In the genomic region with DNA sequence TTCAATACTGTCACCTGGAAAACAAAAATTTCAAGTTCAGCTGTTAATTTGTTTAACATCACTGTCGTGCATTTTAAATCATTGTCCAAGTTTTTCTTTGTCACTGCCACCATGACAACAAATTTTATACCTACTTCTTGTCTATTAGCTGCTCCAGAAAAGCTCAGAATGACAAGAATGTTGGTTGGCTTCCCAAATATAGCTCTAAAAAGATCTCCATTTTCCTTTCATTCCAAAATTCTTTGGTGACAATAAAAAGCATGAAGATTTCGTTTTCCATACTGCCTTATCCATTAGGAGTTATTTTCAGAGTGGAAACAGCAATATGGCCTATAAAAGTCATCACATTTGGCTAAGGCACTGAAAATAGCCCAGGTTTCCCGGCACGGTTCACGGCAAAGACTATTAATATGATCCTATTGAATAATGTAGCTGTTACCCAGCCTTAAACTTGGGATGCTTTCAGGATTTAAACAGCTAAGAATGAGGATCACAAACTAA, we compare ENCODE assay signal across 2 cellular contexts.
A peak's percentile ranks its signal among the peaks of the same experiment; 100 is the strongest.
TF ChIP-seq lines count a peak whose summit lies in the region.

No MANE protein-coding gene starts in this region.

TF ChIP-seq in A549, 52 proteins besides CTCF, POLR2A, EP300 and RAD21:
- TF ChIP-seq CBX8 (IDR thresholded peaks at IDR 0.05), result peak; percentile 74
- peak; percentile 92 for TF ChIP-seq RNF2 (IDR thresholded peaks at IDR 0.05; ENCODE audit: borderline replicate concordance, low read depth)
- TF ChIP-seq, protein P1, sequence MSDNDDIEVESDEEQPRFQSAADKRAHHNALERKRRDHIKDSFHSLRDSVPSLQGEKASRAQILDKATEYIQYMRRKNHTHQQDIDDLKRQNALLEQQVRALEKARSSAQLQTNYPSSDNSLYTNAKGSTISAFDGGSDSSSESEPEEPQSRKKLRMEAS (IDR thresholded peaks at IDR 0.05), result no peak
- TF ChIP-seq ZFP36 (IDR thresholded peaks at IDR 0.05; ENCODE audit: borderline replicate concordance, partially characterized antibody), result peak; percentile 27
- TF ChIP-seq HOXB5 (CRISPR knock-in tag; IDR thresholded peaks at IDR 0.05), result no peak
- no peak for TF ChIP-seq HEYL (CRISPR knock-in tag; IDR thresholded peaks at IDR 0.05)

TF ChIP-seq in K562, 482 proteins besides CTCF, POLR2A, EP300 and RAD21:
- TF ChIP-seq GMEB1 (CRISPR knock-in tag; IDR thresholded peaks at IDR 0.05) (no peak), SLC30A9 (CRISPR knock-in tag; IDR thresholded peaks at IDR 0.05) (no peak), ZNF584 (CRISPR knock-in tag; IDR thresholded peaks at IDR 0.05; ENCODE audit: low read depth) (no peak), HDAC2 (IDR thresholded peaks at IDR 0.05) (no peak), NUFIP1 (IDR thresholded peaks at IDR 0.05; ENCODE audit: partially characterized antibody) (no peak), BMI1 (IDR thresholded peaks at IDR 0.05; ENCODE audit: low read length) (0 out of 2 replicates have a peak, but pooled peaks have one; percentile 46), CC2D1A (IDR thresholded peaks at IDR 0.05) (no peak), CBX8 (IDR thresholded peaks at IDR 0.05; ENCODE audit: borderline replicate concordance, extremely low read depth, low read depth, low read length, poor library complexity, severe bottlenecking) (peak; percentile 94), PHTF2 (CRISPR knock-in tag; IDR thresholded peaks at IDR 0.05) (no peak), RNF2 (IDR thresholded peaks at IDR 0.05) (peak; percentile 32; the same call in 1 of the 2 replicates)
- TF ChIP-seq, protein P2, sequence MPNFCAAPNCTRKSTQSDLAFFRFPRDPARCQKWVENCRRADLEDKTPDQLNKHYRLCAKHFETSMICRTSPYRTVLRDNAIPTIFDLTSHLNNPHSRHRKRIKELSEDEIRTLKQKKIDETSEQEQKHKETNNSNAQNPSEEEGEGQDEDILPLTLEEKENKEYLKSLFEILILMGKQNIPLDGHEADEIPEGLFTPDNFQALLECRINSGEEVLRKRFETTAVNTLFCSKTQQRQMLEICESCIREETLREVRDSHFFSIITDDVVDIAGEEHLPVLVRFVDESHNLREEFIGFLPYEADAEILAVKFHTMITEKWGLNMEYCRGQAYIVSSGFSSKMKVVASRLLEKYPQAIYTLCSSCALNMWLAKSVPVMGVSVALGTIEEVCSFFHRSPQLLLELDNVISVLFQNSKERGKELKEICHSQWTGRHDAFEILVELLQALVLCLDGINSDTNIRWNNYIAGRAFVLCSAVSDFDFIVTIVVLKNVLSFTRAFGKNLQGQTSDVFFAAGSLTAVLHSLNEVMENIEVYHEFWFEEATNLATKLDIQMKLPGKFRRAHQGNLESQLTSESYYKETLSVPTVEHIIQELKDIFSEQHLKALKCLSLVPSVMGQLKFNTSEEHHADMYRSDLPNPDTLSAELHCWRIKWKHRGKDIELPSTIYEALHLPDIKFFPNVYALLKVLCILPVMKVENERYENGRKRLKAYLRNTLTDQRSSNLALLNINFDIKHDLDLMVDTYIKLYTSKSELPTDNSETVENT (CRISPR knock-in tag; IDR thresholded peaks at IDR 0.05), result no peak
